ENCODE assay signal across 17 cellular contexts in the genomic region with DNA sequence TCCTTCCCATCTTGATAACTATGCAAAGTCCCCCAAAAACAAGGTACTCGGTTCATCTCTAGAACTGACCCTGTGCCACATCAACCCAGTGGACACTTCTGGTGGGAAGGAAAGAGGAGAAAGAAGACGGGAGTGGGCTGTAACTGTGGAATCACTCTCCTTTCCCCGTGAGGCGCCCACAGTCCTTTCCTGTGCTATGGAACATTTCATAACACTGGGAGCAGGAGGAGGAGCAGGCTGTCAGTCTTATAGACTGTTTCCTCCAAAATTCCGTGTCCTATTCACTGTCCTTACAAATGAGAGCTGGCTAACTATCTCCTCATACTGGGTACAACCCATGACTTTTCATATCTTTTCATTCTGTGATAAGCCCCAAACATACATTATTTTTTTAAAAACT. TPM values are rescaled to one million over a fixed set of nuclear protein-coding genes. Genes with fewer than 3 reads are reported as not detected.
DNase-seq lines count a peak whose midpoint lies in the region; ATAC-seq and TF ChIP-seq lines count a peak whose summit lies in the region.
"Had no signal": no experiment of that assay in that cellular context is flagged by ENCODE, and none has a peak within 500 bp of the region (broad histone marks: within the 10 kb centered on the region; RNA-seq: fewer than 3 reads in every experiment).

No MANE protein-coding gene starts in this region.

- H3K4me1 ChIP-seq in Caco-2 (peaks cover 79% of the 10 kb centered on the region), esophagus squamous epithelium (peaks cover 6 to 49% (median 31%) of the 10 kb centered on the region in 3 donors)
- H3K4me1 ChIP-seq: left lung had no signal

- ATAC-seq in activated T-helper 17 cell treated with anti-CD3 and anti-CD28 coated beads, Interleukin-2, amount 50 U/mL, for 72 hours (replicated peaks): no peak
- ATAC-seq: activated naive CD4-positive, alpha-beta T cell treated with anti-CD3 and anti-CD28 coated beads, Interleukin-2, amount 50 U/mL, for 72 hours; effector memory CD8-positive, alpha-beta T cell; naive thymus-derived CD4-positive, alpha-beta T cell; SK-N-SH treated with all-trans-retinoic acid at 6 μM for 48 hours had no signal

- H3K27ac ChIP-seq in esophagus squamous epithelium (peak overlapping the region; percentile 17 to 67 (median 46)), coronary artery (peak overlapping the region in 1 of 2 donors; percentile 41)
- H3K27ac ChIP-seq: left lung had no signal

- H3K27me3 Mint-ChIP-seq in Caco-2 (ENCODE audit: insufficient read depth, unreplicated experiment): no peaks in the 10 kb centered on the region
- peaks cover 13% of the 10 kb centered on the region for H3K27me3 Mint-ChIP-seq in activated T-helper 17 cell treated with anti-CD3 and anti-CD28 coated beads, Interleukin-2, amount 50 U/mL, for 72 hours
- no peaks in the 10 kb centered on the region for H3K27me3 Mint-ChIP-seq in nephron (ENCODE audit: low read depth)
- H3K27me3 Mint-ChIP-seq: stimulated activated naive CD8-positive, alpha-beta T cell treated with anti-CD3 and anti-CD28 coated beads, Interleukin-15, Interleukin-2, amounts not matched to agents 100 ng/mL and 50 ng/mL, for 24 hours had no signal

- H3K36me3 Mint-ChIP-seq in Caco-2 (ENCODE audit: insufficient read depth, unreplicated experiment) (peaks cover 5% of the 10 kb centered on the region), nephron (ENCODE audit: low read depth) (no peaks in the 10 kb centered on the region)
- no peaks in the 10 kb centered on the region for H3K36me3 Mint-ChIP-seq in activated T-helper 17 cell treated with anti-CD3 and anti-CD28 coated beads, Interleukin-2, amount 50 U/mL, for 72 hours (ENCODE audit: low read depth)
- H3K36me3 Mint-ChIP-seq: activated naive CD4-positive, alpha-beta T cell treated with anti-CD3 and anti-CD28 coated beads, Interleukin-2, amount 50 U/mL, for 72 hours; naive thymus-derived CD4-positive, alpha-beta T cell had no signal

- TF ChIP-seq POLR2A in esophagus squamous epithelium (IDR thresholded peaks at IDR 0.05): no peak

- H3K27ac Mint-ChIP-seq in Caco-2 (ENCODE audit: unreplicated experiment): peak overlapping the region; percentile 83
- peak overlapping the region; percentile 65 for H3K27ac Mint-ChIP-seq in activated T-helper 17 cell treated with anti-CD3 and anti-CD28 coated beads, Interleukin-2, amount 50 U/mL, for 72 hours
- H3K27ac Mint-ChIP-seq in nephron: peak overlapping the region; percentile 68 to 89 (median 81)
- H3K27ac Mint-ChIP-seq: effector memory CD8-positive, alpha-beta T cell; naive thymus-derived CD4-positive, alpha-beta T cell; stimulated activated naive CD8-positive, alpha-beta T cell treated with anti-CD3 and anti-CD28 coated beads, Interleukin-15, Interleukin-2, amounts not matched to agents 100 ng/mL and 50 ng/mL, for 24 hours had no signal

- H3K4me3 ChIP-seq in Caco-2 (ENCODE audit: low read depth, low read length) (no peak overlapping the region), esophagus squamous epithelium (no peak overlapping the region), coronary artery (no peak overlapping the region)
- H3K4me3 ChIP-seq: left lung had no signal

- DNase-seq in Caco-2: no peak
- DNase-seq in esophagus squamous epithelium (lab: John Stamatoyannopoulos, UW): no peak
- no peak for DNase-seq in coronary artery (ENCODE audit: low spot score)
- DNase-seq in NCI-H1694 treated with DMSO at 0.1 percent for 48 hours (lab: John Stamatoyannopoulos, UW): no peak
- DNase-seq in LoVo (ENCODE audit: low spot score): no peak
- DNase-seq in HEK293T (ENCODE audit: extremely low spot score): no peak
- DNase-seq: effector memory CD8-positive, alpha-beta T cell; H7; left lung; naive thymus-derived CD4-positive, alpha-beta T cell; NCI-H187 treated with DMSO at 0.1 percent for 48 hours; OCI-M1 had no signal

- H3K4me3 Mint-ChIP-seq in Caco-2 (ENCODE audit: unreplicated experiment) (no peak overlapping the region), nephron (peak overlapping the region in 1 of 3 experiments; percentile 35)
- H3K4me3 Mint-ChIP-seq in activated T-helper 17 cell treated with anti-CD3 and anti-CD28 coated beads, Interleukin-2, amount 50 U/mL, for 72 hours: no peak overlapping the region
- H3K4me3 Mint-ChIP-seq: effector memory CD8-positive, alpha-beta T cell; naive thymus-derived CD4-positive, alpha-beta T cell; stimulated activated naive CD8-positive, alpha-beta T cell treated with anti-CD3 and anti-CD28 coated beads, Interleukin-15, Interleukin-2, amounts not matched to agents 100 ng/mL and 50 ng/mL, for 24 hours had no signal

- H3K4me1 Mint-ChIP-seq in Caco-2 (ENCODE audit: low read depth, unreplicated experiment) (peaks cover 55% of the 10 kb centered on the region), nephron (peaks cover 82% of the 10 kb centered on the region)
- peaks cover 14% of the 10 kb centered on the region for H3K4me1 Mint-ChIP-seq in activated T-helper 17 cell treated with anti-CD3 and anti-CD28 coated beads, Interleukin-2, amount 50 U/mL, for 72 hours

- TF ChIP-seq CTCF in Caco-2 (IDR thresholded peaks at IDR 0.05; ENCODE audit: insufficient read depth in 1 of 2, low read depth in 1 of 2, low read length in 1 of 2, severe bottlenecking in 1 of 2, unreplicated experiment in 1 of 2): no peak
- no peak for TF ChIP-seq CTCF in esophagus squamous epithelium (IDR thresholded peaks at IDR 0.05)
- TF ChIP-seq CTCF in nephron (IDR thresholded peaks at IDR 0.05; ENCODE audit: unreplicated experiment in 3 of 3): no peak
- no peak for TF ChIP-seq CTCF in coronary artery (IDR thresholded peaks at IDR 0.05)

- no peaks in the 10 kb centered on the region for H3K9me3 Mint-ChIP-seq in Caco-2 (ENCODE audit: unreplicated experiment)
- H3K9me3 Mint-ChIP-seq in activated T-helper 17 cell treated with anti-CD3 and anti-CD28 coated beads, Interleukin-2, amount 50 U/mL, for 72 hours: no peaks in the 10 kb centered on the region
- no peaks in the 10 kb centered on the region for H3K9me3 Mint-ChIP-seq in nephron
- H3K9me3 Mint-ChIP-seq: activated naive CD4-positive, alpha-beta T cell treated with anti-CD3 and anti-CD28 coated beads, Interleukin-2, amount 50 U/mL, for 72 hours; effector memory CD8-positive, alpha-beta T cell; naive thymus-derived CD4-positive, alpha-beta T cell; stimulated activated naive CD8-positive, alpha-beta T cell treated with anti-CD3 and anti-CD28 coated beads, Interleukin-15, Interleukin-2, amounts not matched to agents 100 ng/mL and 50 ng/mL, for 24 hours had no signal

- CTCF ChIA-PET in Caco-2 (lab: Charles Lee) (no interaction called here), HEK293T (lab: Yijun Ruan, JAX) (interaction anchor here (0.6 kb wide), 1 partner anchor 12 kb away, joined by 4 read pairs; no protein-coding TSS in a partner anchor)

- H3K36me3 ChIP-seq in Caco-2 (ENCODE audit: control insufficient read depth, insufficient read depth, low read length): no peaks in the 10 kb centered on the region
- no peaks in the 10 kb centered on the region for H3K36me3 ChIP-seq in esophagus squamous epithelium
- H3K36me3 ChIP-seq: left lung had no signal

- no TSS peak for BruUV-seq in Caco-2 (replicated peaks; lab: Mats Ljungman, UMichigan)

- 77 to 80% methylated on average over 5 of the region's 5 CpGs for WGBS in esophagus squamous epithelium, 2 donors

- POLR2A ChIA-PET in Caco-2 (lab: Charles Lee) (no interaction called here), HEK293T (lab: Yijun Ruan, JAX) (no interaction called here)

- intact Hi-C loops in Caco-2 (cut with micrococcal nuclease; ENCODE audit: unreplicated experiment): no loop called here
- intact Hi-C loops in esophagus squamous epithelium (cut with DNase I): no loop called here

- no peaks in the 10 kb centered on the region for H3K9me3 ChIP-seq in Caco-2
- no peaks in the 10 kb centered on the region for H3K9me3 ChIP-seq in esophagus squamous epithelium
- H3K9me3 ChIP-seq: left lung had no signal

- no peaks in the 10 kb centered on the region for H3K27me3 ChIP-seq in Caco-2 (replicated peaks; ENCODE audit: control insufficient read depth, insufficient read depth, low read length)
- no peaks in the 10 kb centered on the region for H3K27me3 ChIP-seq in esophagus squamous epithelium
- H3K27me3 ChIP-seq: left lung had no signal

TF ChIP-seq in HEK293T, 16 proteins besides CTCF, POLR2A, EP300 and RAD21:
- TF ChIP-seq CTBP1 (IDR thresholded peaks at IDR 0.05; ENCODE audit: borderline replicate concordance): no peak
- TF ChIP-seq FOXK2 (IDR thresholded peaks at IDR 0.05): no peak
- no peak for TF ChIP-seq LEF1 (IDR thresholded peaks at IDR 0.05; ENCODE audit: borderline replicate concordance)
- TF ChIP-seq, protein P1, sequence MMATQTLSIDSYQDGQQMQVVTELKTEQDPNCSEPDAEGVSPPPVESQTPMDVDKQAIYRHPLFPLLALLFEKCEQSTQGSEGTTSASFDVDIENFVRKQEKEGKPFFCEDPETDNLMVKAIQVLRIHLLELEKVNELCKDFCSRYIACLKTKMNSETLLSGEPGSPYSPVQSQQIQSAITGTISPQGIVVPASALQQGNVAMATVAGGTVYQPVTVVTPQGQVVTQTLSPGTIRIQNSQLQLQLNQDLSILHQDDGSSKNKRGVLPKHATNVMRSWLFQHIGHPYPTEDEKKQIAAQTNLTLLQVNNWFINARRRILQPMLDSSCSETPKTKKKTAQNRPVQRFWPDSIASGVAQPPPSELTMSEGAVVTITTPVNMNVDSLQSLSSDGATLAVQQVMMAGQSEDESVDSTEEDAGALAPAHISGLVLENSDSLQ (IDR thresholded peaks at IDR 0.05): no peak
- TF ChIP-seq FOXM1 (IDR thresholded peaks at IDR 0.05; ENCODE audit: borderline replicate concordance): no peak
- TF ChIP-seq SP1 (IDR thresholded peaks at IDR 0.05): no peak
- TF ChIP-seq FOXA1 (IDR thresholded peaks at IDR 0.05): no peak
- no peak for TF ChIP-seq SUZ12 (IDR thresholded peaks at IDR 0.05)
- no peak for TF ChIP-seq ZNF384 (IDR thresholded peaks at IDR 0.05)
- no peak for TF ChIP-seq TARDBP (IDR thresholded peaks at IDR 0.05)
- no peak for TF ChIP-seq ELF4 (IDR thresholded peaks at IDR 0.05)

RNA-seq across cellular contexts. Expression of a gene that starts 40.7 kb away (rescaled TPM):
- total RNA-seq in Caco-2 (2022) (18.8 and 21.8 TPM in 2 replicates), esophagus squamous epithelium (10 to 100 TPM in 3 of 4 donors, 1 to 10 TPM in 1; 7.4 to 40.6 (median 18.3) TPM)
- 1 to 10 TPM in 1 of 2 donors, under 1 TPM in 1; 0.37 to 1.3 TPM for total RNA-seq in activated T-helper 17 cell treated with anti-CD3 and anti-CD28 coated beads, Interleukin-2, amount 50 U/mL, for 72 hours
